Comparison of ENCODE assay signal across 1 cellular context in genomic region chr6:26031151-26031594, GRCh38.
TF ChIP-seq lines count a peak whose summit lies in the region.

No MANE protein-coding gene starts in this region.

TF ChIP-seq in K562, 482 proteins besides CTCF, POLR2A, EP300 and RAD21 (continued from another document and continues in another):
- TF ChIP-seq, protein P1, sequence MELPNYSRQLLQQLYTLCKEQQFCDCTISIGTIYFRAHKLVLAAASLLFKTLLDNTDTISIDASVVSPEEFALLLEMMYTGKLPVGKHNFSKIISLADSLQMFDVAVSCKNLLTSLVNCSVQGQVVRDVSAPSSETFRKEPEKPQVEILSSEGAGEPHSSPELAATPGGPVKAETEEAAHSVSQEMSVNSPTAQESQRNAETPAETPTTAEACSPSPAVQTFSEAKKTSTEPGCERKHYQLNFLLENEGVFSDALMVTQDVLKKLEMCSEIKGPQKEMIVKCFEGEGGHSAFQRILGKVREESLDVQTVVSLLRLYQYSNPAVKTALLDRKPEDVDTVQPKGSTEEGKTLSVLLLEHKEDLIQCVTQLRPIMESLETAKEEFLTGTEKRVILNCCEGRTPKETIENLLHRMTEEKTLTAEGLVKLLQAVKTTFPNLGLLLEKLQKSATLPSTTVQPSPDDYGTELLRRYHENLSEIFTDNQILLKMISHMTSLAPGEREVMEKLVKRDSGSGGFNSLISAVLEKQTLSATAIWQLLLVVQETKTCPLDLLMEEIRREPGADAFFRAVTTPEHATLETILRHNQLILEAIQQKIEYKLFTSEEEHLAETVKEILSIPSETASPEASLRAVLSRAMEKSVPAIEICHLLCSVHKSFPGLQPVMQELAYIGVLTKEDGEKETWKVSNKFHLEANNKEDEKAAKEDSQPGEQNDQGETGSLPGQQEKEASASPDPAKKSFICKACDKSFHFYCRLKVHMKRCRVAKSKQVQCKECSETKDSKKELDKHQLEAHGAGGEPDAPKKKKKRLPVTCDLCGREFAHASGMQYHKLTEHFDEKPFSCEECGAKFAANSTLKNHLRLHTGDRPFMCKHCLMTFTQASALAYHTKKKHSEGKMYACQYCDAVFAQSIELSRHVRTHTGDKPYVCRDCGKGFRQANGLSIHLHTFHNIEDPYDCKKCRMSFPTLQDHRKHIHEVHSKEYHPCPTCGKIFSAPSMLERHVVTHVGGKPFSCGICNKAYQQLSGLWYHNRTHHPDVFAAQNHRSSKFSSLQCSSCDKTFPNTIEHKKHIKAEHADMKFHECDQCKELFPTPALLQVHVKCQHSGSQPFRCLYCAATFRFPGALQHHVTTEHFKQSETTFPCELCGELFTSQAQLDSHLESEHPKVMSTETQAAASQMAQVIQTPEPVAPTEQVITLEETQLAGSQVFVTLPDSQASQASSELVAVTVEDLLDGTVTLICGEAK (IDR thresholded peaks at IDR 0.05), result no peak
- TF ChIP-seq, protein P1 (CRISPR knock-in tag; IDR thresholded peaks at IDR 0.05), result peak; percentile 8; the same call in 1 of the 2 replicates
- TF ChIP-seq REST (CRISPR knock-in tag; IDR thresholded peaks at IDR 0.05; ENCODE audit: low read depth), result no peak
- peak; percentile 96 for TF ChIP-seq ZNF551 (CRISPR knock-in tag; IDR thresholded peaks at IDR 0.05)
- TF ChIP-seq, protein P2, sequence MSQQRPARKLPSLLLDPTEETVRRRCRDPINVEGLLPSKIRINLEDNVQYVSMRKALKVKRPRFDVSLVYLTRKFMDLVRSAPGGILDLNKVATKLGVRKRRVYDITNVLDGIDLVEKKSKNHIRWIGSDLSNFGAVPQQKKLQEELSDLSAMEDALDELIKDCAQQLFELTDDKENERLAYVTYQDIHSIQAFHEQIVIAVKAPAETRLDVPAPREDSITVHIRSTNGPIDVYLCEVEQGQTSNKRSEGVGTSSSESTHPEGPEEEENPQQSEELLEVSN (IDR thresholded peaks at IDR 0.05; ENCODE audit: borderline replicate concordance in 1 of 2, extremely low read depth in 1 of 2, insufficient read depth in 1 of 2, insufficient read length in 1 of 2, low read depth in 1 of 2, low read length in 1 of 2, poor library complexity in 1 of 2, severe bottlenecking in 1 of 2), result no peak
- TF ChIP-seq, protein P3, sequence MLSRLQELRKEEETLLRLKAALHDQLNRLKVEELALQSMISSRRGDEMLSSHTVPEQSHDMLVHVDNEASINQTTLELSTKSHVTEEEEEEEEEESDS (CRISPR knock-in tag; IDR thresholded peaks at IDR 0.05), result no peak
- TF ChIP-seq ZNF507 (tag; conservative IDR thresholded peaks at IDR 0.05), result no peak
- TF ChIP-seq ELF4 (CRISPR knock-in tag; IDR thresholded peaks at IDR 0.05), result peak; percentile 68
- peak; percentile 92 for TF ChIP-seq ERF (CRISPR knock-in tag; IDR thresholded peaks at IDR 0.05)
- no peak for TF ChIP-seq NBN (IDR thresholded peaks at IDR 0.05; ENCODE audit: low read depth)
- TF ChIP-seq NUFIP1 (IDR thresholded peaks at IDR 0.05; ENCODE audit: partially characterized antibody), result no peak
- 0 out of 2 replicates have a peak, but pooled peaks have one; percentile 63 for TF ChIP-seq ZFP1 (CRISPR knock-in tag; IDR thresholded peaks at IDR 0.05)
- no peak for TF ChIP-seq ZKSCAN3 (CRISPR knock-in tag; IDR thresholded peaks at IDR 0.05)
- TF ChIP-seq SMAD3 (CRISPR knock-in tag; conservative IDR thresholded peaks at IDR 0.05), result peak; percentile 77
- TF ChIP-seq, protein P4, sequence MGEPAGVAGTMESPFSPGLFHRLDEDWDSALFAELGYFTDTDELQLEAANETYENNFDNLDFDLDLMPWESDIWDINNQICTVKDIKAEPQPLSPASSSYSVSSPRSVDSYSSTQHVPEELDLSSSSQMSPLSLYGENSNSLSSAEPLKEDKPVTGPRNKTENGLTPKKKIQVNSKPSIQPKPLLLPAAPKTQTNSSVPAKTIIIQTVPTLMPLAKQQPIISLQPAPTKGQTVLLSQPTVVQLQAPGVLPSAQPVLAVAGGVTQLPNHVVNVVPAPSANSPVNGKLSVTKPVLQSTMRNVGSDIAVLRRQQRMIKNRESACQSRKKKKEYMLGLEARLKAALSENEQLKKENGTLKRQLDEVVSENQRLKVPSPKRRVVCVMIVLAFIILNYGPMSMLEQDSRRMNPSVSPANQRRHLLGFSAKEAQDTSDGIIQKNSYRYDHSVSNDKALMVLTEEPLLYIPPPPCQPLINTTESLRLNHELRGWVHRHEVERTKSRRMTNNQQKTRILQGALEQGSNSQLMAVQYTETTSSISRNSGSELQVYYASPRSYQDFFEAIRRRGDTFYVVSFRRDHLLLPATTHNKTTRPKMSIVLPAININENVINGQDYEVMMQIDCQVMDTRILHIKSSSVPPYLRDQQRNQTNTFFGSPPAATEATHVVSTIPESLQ (CRISPR knock-in tag; IDR thresholded peaks at IDR 0.05), result no peak
- no peak for TF ChIP-seq MCM2 (IDR thresholded peaks at IDR 0.05; ENCODE audit: low read depth)
- peak; percentile 48; the same call in 1 of the 2 replicates for TF ChIP-seq SNIP1 (IDR thresholded peaks at IDR 0.05; ENCODE audit: low read depth)
- 0 out of 2 replicates have a peak, but pooled peaks have one; percentile 39 for TF ChIP-seq CREB5 (CRISPR knock-in tag; IDR thresholded peaks at IDR 0.05)
- TF ChIP-seq CGGBP1 (CRISPR knock-in tag; IDR thresholded peaks at IDR 0.05), result peak; percentile 99
- TF ChIP-seq, protein P5, sequence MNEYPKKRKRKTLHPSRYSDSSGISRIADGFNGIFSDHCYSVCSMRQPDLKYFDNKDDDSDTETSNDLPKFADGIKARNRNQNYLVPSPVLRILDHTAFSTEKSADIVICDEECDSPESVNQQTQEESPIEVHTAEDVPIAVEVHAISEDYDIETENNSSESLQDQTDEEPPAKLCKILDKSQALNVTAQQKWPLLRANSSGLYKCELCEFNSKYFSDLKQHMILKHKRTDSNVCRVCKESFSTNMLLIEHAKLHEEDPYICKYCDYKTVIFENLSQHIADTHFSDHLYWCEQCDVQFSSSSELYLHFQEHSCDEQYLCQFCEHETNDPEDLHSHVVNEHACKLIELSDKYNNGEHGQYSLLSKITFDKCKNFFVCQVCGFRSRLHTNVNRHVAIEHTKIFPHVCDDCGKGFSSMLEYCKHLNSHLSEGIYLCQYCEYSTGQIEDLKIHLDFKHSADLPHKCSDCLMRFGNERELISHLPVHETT (CRISPR knock-in tag; conservative IDR thresholded peaks at IDR 0.05 in 1 of 2, IDR thresholded peaks at IDR 0.05 in 1 of 2), result no peak
- TF ChIP-seq ELF1 (tag; IDR thresholded peaks at IDR 0.05), result no peak
- TF ChIP-seq NFYB (IDR thresholded peaks at IDR 0.05; ENCODE audit: extremely low read depth, insufficient read length), result no peak
- peak; percentile 84 for TF ChIP-seq ZNF561 (CRISPR knock-in tag; conservative IDR thresholded peaks at IDR 0.05)
- no peak for TF ChIP-seq ZNF263 (CRISPR knock-in tag; IDR thresholded peaks at IDR 0.05; ENCODE audit: borderline replicate concordance)
- TF ChIP-seq KLF10 (CRISPR knock-in tag; IDR thresholded peaks at IDR 0.05), result peak; percentile 92
- no peak for TF ChIP-seq ZNF121 (CRISPR knock-in tag; conservative IDR thresholded peaks at IDR 0.05)
- TF ChIP-seq STAG1 (CRISPR knock-in tag; IDR thresholded peaks at IDR 0.05; ENCODE audit: borderline replicate concordance), result no peak
- peak; percentile 90 for TF ChIP-seq ZNF717 (CRISPR knock-in tag; IDR thresholded peaks at IDR 0.05)
- TF ChIP-seq IFI16 (CRISPR knock-in tag; IDR thresholded peaks at IDR 0.05), result no peak
- TF ChIP-seq ZNF133 (CRISPR knock-in tag; IDR thresholded peaks at IDR 0.05), result no peak
- no peak for TF ChIP-seq CBX5 (IDR thresholded peaks at IDR 0.05; ENCODE audit: borderline replicate concordance, low read depth)
- TF ChIP-seq PHF8 (IDR thresholded peaks at IDR 0.05; ENCODE audit: borderline replicate concordance, low read length), result no peak
- peak; percentile 95 for TF ChIP-seq ILF3 (IDR thresholded peaks at IDR 0.05; ENCODE audit: borderline replicate concordance)
- no peak for TF ChIP-seq JUN (IDR thresholded peaks at IDR 0.05; ENCODE audit: borderline replicate concordance, low read depth, low read length)
- no peak for TF ChIP-seq JUN (CRISPR knock-in tag; IDR thresholded peaks at IDR 0.05; ENCODE audit: borderline replicate concordance)
- TF ChIP-seq TFE3 (CRISPR knock-in tag; IDR thresholded peaks at IDR 0.05), result peak; percentile 54
- TF ChIP-seq RBFOX2 (IDR thresholded peaks at IDR 0.05; ENCODE audit: low read depth, low read length), result no peak
- TF ChIP-seq ZZZ3 (IDR thresholded peaks at IDR 0.05), result no peak
- TF ChIP-seq TCF15 (CRISPR knock-in tag; IDR thresholded peaks at IDR 0.05), result peak; percentile 17; the same call in 1 of the 2 replicates
- TF ChIP-seq MAFG (tag; conservative IDR thresholded peaks at IDR 0.05), result no peak
